In genomic region chr19:36014029-36014924, GRCh38 we compare ENCODE assay signal across 8 cellular contexts. TPM values are rescaled to one million over a fixed set of nuclear protein-coding genes. Genes with fewer than 3 reads are reported as not detected.
A peak's percentile ranks its signal among the peaks of the same experiment; 100 is the strongest.
DNase-seq lines count a peak whose midpoint lies in the region; ATAC-seq and TF ChIP-seq lines count a peak whose summit lies in the region.

Gene ALKBH6 (minus strand): TSS chr19:36014213. CDS start chr19:36013397, 816 bp downstream.

- BruUV-seq in Panc1 (replicated peaks; lab: Mats Ljungman, UMichigan), result TSS peak; percentile 91

- H3K9me3 ChIP-seq in Panc1 (ENCODE audit: control insufficient read depth, insufficient read depth, low read depth, low read length) (no peaks in the 10 kb centered on the region), muscle layer of colon (ENCODE audit: low read length) (no peaks in the 10 kb centered on the region)

- no peaks in the 10 kb centered on the region for H3K36me3 ChIP-seq in Panc1 (ENCODE audit: control insufficient read depth, insufficient read depth, low read length)
- peaks cover 31% of the 10 kb centered on the region for H3K36me3 ChIP-seq in muscle layer of colon (ENCODE audit: insufficient read depth, low read length)

- H3K27me3 ChIP-seq in Panc1 (ENCODE audit: control insufficient read depth, insufficient read depth, low read length) (no peaks in the 10 kb centered on the region), muscle layer of colon (ENCODE audit: control insufficient read depth in 1 of 2, insufficient read depth in 2 of 2, low read length in 2 of 2) (no peaks in the 10 kb centered on the region)

- H3K4me3 Mint-ChIP-seq in activated T-cell treated with anti-CD3 and anti-CD28 coated beads, Interleukin-2, amount 50 U/mL, for 4 hours, result peak within 1 kb of the TSS; percentile 97

- H3K4me1 ChIP-seq in Panc1 (ENCODE audit: control insufficient read depth, insufficient read depth, low read length) (peaks cover 18% of the 10 kb centered on the region), muscle layer of colon (ENCODE audit: insufficient read depth, low read length) (peaks cover 23% of the 10 kb centered on the region)

- H3K4me3 ChIP-seq in Panc1 (ENCODE audit: low read depth in 2 of 2, low read length in 2 of 2) (peak within 1 kb of the TSS; percentile 74 to 97), muscle layer of colon (ENCODE audit: low read depth in 1 of 2, low read length in 2 of 2) (peak within 1 kb of the TSS; percentile 62 to 95)

- POLR2A ChIA-PET in Panc1 (lab: Charles Lee), result interaction anchor here (0.5 to 0.6 kb wide), 4 partner anchors 12 to 387 kb away, joined by 3 to 10 read pairs (median 6); no protein-coding TSS in a partner anchor

- H3K9me3 Mint-ChIP-seq in activated T-cell treated with anti-CD3 and anti-CD28 coated beads, Interleukin-2, amount 50 U/mL, for 4 hours, result no peaks in the 10 kb centered on the region

- ATAC-seq in GM21723 (IDR thresholded peaks at IDR 0.05; ENCODE audit: unreplicated experiment) (peak; percentile 94), Panc1 (peak; percentile 98), esophagus mucosa (peak; percentile 99)
- ATAC-seq in activated T-cell treated with anti-CD3 and anti-CD28 coated beads, Interleukin-2, amount 50 U/mL, for 4 hours, result peak; percentile 98 to 99

- in situ Hi-C loops in Panc1 (cut with HindIII; ENCODE audit: low pct_unique_long_range_greater_than_20kb, low sequenced_read_pairs), result no loop called here

- CTCF ChIA-PET in Panc1 (lab: Charles Lee), result no interaction called here

- no peaks in the 10 kb centered on the region for H3K36me3 Mint-ChIP-seq in activated T-cell treated with anti-CD3 and anti-CD28 coated beads, Interleukin-2, amount 50 U/mL, for 4 hours (ENCODE audit: insufficient read depth)

- H3K4me1 Mint-ChIP-seq in activated T-cell treated with anti-CD3 and anti-CD28 coated beads, Interleukin-2, amount 50 U/mL, for 4 hours (ENCODE audit: low read depth), result peaks cover 37% of the 10 kb centered on the region

- H3K9ac ChIP-seq in muscle layer of colon (ENCODE audit: low read length), result peak within 1 kb of the TSS; percentile 93

- H3K27ac ChIP-seq in Panc1 (ENCODE audit: low read length), result peak within 1 kb of the TSS; percentile 91
- peak within 1 kb of the TSS; percentile 79 for H3K27ac ChIP-seq in muscle layer of colon (ENCODE audit: low read depth, low read length)

- intact Hi-C loops in Panc1 (cut with micrococcal nuclease; ENCODE audit: unreplicated experiment), result no loop called here

- H3K27me3 Mint-ChIP-seq in activated T-cell treated with anti-CD3 and anti-CD28 coated beads, Interleukin-2, amount 50 U/mL, for 4 hours (ENCODE audit: low read depth), result no peaks in the 10 kb centered on the region

- DNase-seq in DMS53 (lab: John Stamatoyannopoulos, UW) (peak; percentile 100), KG1 (lab: John Stamatoyannopoulos, UW) (peak; percentile 93), Panc1 (ENCODE audit: low read depth, low spot score) (peak; percentile 94)
- DNase-seq in activated T-cell treated with anti-CD3 and anti-CD28 coated beads, Interleukin-2, amount 50 U/mL, for 4 hours, result peak; percentile 99
- peak; percentile 99 for DNase-seq in stimulated activated CD8-positive, alpha-beta memory T cell treated with anti-CD3 and anti-CD28 coated beads, Interleukin-7, amount 100 ng/mL, for 24 hours (ENCODE audit: low read depth)

- TF ChIP-seq CTCF in Panc1 (IDR thresholded peaks at IDR 0.05), result no peak

RNA-seq across cellular contexts. Expression of gene ALKBH6, which starts in this region (rescaled TPM):
- 44.8 TPM for total RNA-seq in Panc1 (2021; ENCODE audit: unreplicated experiment)
- 50.3 TPM for polyA plus RNA-seq in Panc1 (2012; ENCODE audit: insufficient read length)
- total RNA-seq in activated T-cell treated with anti-CD3 and anti-CD28 coated beads, Interleukin-2, amount 50 U/mL, for 4 hours, result 10 to 100 TPM; 33.1 to 38.2 (median 36.1) TPM
- 12.3 TPM for total RNA-seq in esophagus mucosa

Comparison
In these comparisons a context has a peak if more than half of its experiments do, and no peak if none do; other contexts are left out.
1. Peak in every context shown above with its lines: DNase-seq, ATAC-seq, H3K4me3 ChIP-seq and H3K27ac ChIP-seq.